ENCODE assay signal across 23 cellular contexts in the genomic region with DNA sequence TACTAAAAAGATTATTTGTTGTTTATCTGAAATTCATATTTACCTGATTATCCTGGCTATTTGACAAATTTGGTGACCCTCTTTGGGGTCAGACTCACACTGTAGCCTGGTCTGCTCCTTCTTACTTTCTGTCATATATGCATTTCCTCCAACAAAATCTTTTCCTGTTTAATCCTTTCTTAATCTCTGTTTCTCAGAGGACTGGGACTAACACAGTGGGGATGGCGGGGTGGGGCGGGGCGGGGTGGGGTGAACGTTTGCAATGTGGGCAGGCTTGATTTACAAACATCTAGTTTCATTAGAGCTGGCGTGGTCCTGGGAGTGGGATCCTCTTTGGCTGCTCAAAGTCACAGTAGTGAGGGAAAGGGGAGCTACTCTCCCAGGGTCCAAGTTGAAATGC. TPM values are rescaled to one million over a fixed set of nuclear protein-coding genes. Genes with fewer than 3 reads are reported as not detected.
"Had no signal": no experiment of that assay in that cellular context is flagged by ENCODE, and none has a peak within 500 bp of the region (broad histone marks: within the 10 kb centered on the region; RNA-seq: fewer than 3 reads in every experiment).

No MANE protein-coding gene starts in this region.

- H3K4me2 ChIP-seq: neural progenitor cell had no signal

- H3K36me3 ChIP-seq: left lung, lower lobe of right lung, neural progenitor cell, spleen, suprapubic skin, tibial artery had no signal

- H3K9me3 ChIP-seq: left lung, lower lobe of right lung, psoas muscle, spleen, suprapubic skin, tibial artery had no signal

- H3K4me3 ChIP-seq: left lung, lower lobe of right lung, neural progenitor cell, psoas muscle, spleen, suprapubic skin, tibial artery had no signal

- H2AFZ ChIP-seq: neural progenitor cell, parathyroid adenoma had no signal

- H3K27ac ChIP-seq: left lung, lower lobe of right lung, neural progenitor cell, parathyroid adenoma, spleen, suprapubic skin, tibial artery had no signal

- H3K27me3 ChIP-seq: neural progenitor cell, spleen, suprapubic skin, tibial artery had no signal

- DNase-seq: activated CD4-positive, alpha-beta memory T cell treated with anti-CD3 and anti-CD28 coated beads, Interleukin-2, amount 10 ng/mL, durations not matched to agents 7 days and 5 days; activated CD4-positive, alpha-beta T cell treated with anti-CD3 and anti-CD28 coated beads for 1 hour; activated CD4-positive, alpha-beta T cell treated with anti-CD3 and anti-CD28 coated beads, Interleukin-2, amount 10 ng/mL, durations not matched to agents 7 days and 5 days; activated CD8-positive, alpha-beta memory T cell treated with anti-CD3 and anti-CD28 coated beads, Interleukin-2, amount 50 U/mL, for 48 hours; activated naive CD8-positive, alpha-beta T cell treated with anti-CD3 and anti-CD28 coated beads, Interleukin-2, amount 50 U/mL, for 24 hours; amygdala; effector memory CD4-positive, alpha-beta T cell; foreskin melanocyte; left lung; lower lobe of right lung; mesendoderm; natural killer cell; occipital lobe; psoas muscle; spleen; stimulated activated CD4-positive, alpha-beta T cell treated with anti-CD3 and anti-CD28 coated beads, Interleukin-4, amount 100 ng/mL, for 1 hour; stimulated activated naive CD8-positive, alpha-beta T cell treated with anti-CD3 and anti-CD28 coated beads, Interleukin-15, amount 100 ng/mL, for 72 hours; T-helper 17 cell; T1000; tibial artery had no signal

- H3K9ac ChIP-seq: neural progenitor cell, parathyroid adenoma had no signal

- H3K4me1 ChIP-seq: left lung, neural progenitor cell, spleen, tibial artery had no signal

RNA-seq across cellular contexts. Expression of gene TMEM158, which starts 44.6 kb away (rescaled TPM):
- total RNA-seq: activated CD4-positive, alpha-beta memory T cell treated with anti-CD3 and anti-CD28 coated beads, Interleukin-2, amount 10 ng/mL, durations not matched to agents 7 days and 5 days had no signal
